ENCODE assay signal across 8 cellular contexts in the genomic region with DNA sequence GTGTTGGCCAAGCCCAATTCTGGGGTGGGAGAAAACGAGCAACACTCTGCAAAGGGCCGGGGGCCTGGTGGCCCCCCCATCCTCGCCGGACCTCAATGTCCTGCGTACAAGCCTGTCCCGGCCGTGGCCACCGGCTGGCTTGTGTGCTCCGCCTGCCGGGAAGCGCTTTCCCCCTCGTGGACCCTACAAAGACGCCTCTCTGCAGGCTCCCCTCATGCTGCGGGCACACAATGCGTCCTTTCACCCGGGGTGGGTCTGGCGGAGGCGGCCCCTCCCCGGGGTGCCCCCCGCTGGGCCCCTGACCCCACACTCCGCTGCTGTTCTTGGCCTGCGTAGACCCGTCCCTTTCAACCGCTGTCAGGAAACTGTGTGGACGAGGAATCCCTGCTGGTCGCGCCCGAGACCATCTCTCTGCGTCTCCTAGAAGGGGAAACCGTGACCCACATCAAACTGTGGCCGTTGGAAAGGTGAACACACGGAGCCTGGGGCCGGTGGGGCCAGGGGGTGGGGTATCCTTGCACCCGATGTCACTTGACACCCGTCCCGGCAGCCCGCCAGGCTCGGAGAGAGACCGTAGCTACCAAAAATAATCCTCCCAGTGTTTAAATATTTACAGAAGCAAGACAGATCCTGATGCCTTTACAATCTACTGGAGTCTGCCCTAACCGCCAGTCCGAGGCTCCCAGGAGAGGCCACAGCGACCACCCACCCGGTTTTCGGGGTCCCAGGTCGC. TPM values are rescaled to one million over a fixed set of nuclear protein-coding genes. Genes with fewer than 3 reads are reported as not detected.
DNase-seq lines count a peak whose midpoint lies in the region; ATAC-seq and TF ChIP-seq lines count a peak whose summit lies in the region.

No MANE protein-coding gene starts in this region.

- H3K9me3 ChIP-seq in BE2C (no peaks in the 10 kb centered on the region), KOPT-K1 (ENCODE audit: insufficient read depth, low read length, poor library complexity, severe bottlenecking) (no peaks in the 10 kb centered on the region), tibial nerve (no peaks in the 10 kb centered on the region)

- no peaks in the 10 kb centered on the region for H3K27me3 ChIP-seq in BE2C
- H3K27me3 ChIP-seq in tibial nerve, result no peaks in the 10 kb centered on the region

- 13 to 16% methylated on average over 29 to 33 of the region's 45 CpGs for WGBS in tibial nerve, 2 donors

- peak; percentile 39 for DNase-seq in BE2C
- DNase-seq in activated naive CD8-positive, alpha-beta T cell treated with anti-CD3 and anti-CD28 coated beads for 36 hours, result peak; percentile 27
- peak; percentile 36 for DNase-seq in iris pigment epithelial cell (ENCODE audit: low read depth)
- DNase-seq in tibial nerve (ENCODE audit: low spot score in 2 of 2), result no peak
- DNase-seq in NOMO-1 treated with dmso at 0.1 percent for 144 hours (lab: John Stamatoyannopoulos, UW; ENCODE audit: unreplicated experiment), result no peak

- H3K4me3 Mint-ChIP-seq in activated naive CD8-positive, alpha-beta T cell treated with anti-CD3 and anti-CD28 coated beads for 36 hours, result peak overlapping the region; percentile 81

- TF ChIP-seq POLR2A in tibial nerve (IDR thresholded peaks at IDR 0.05), result no peak

- peaks cover 6% of the 10 kb centered on the region for H3K36me3 Mint-ChIP-seq in activated naive CD8-positive, alpha-beta T cell treated with anti-CD3 and anti-CD28 coated beads for 36 hours

- peak overlapping the region; percentile 91 for H3K27ac Mint-ChIP-seq in activated naive CD8-positive, alpha-beta T cell treated with anti-CD3 and anti-CD28 coated beads for 36 hours

- no peaks in the 10 kb centered on the region for H3K36me3 ChIP-seq in BE2C
- H3K36me3 ChIP-seq in KOPT-K1 (ENCODE audit: insufficient read depth, low read length), result no peaks in the 10 kb centered on the region
- no peaks in the 10 kb centered on the region for H3K36me3 ChIP-seq in tibial nerve

- H3K9me3 Mint-ChIP-seq in activated naive CD8-positive, alpha-beta T cell treated with anti-CD3 and anti-CD28 coated beads for 36 hours, result no peaks in the 10 kb centered on the region

- TF ChIP-seq CTCF in BE2C (IDR thresholded peaks at IDR 0.05; ENCODE audit: low read depth, low read length) (no peak), tibial nerve (IDR thresholded peaks at IDR 0.05) (peak in 2 of 5 experiments; percentile 7 to 14)

- H3K4me1 Mint-ChIP-seq in activated naive CD8-positive, alpha-beta T cell treated with anti-CD3 and anti-CD28 coated beads for 36 hours, result peaks cover 51% of the 10 kb centered on the region

- H3K4me1 ChIP-seq in BE2C, result peaks cover 40% of the 10 kb centered on the region
- H3K4me1 ChIP-seq in tibial nerve, result peaks cover 3 to 62% (median 41%) of the 10 kb centered on the region in 4 donors

- H3K27ac ChIP-seq in KOPT-K1 (ENCODE audit: low read depth, low read length, poor library complexity, severe bottlenecking) (peak overlapping the region; percentile 73), tibial nerve (peak overlapping the region; percentile 17 to 69 (median 28))

- no peak for TF ChIP-seq EP300 in tibial nerve (IDR thresholded peaks at IDR 0.05)

- H3K4me3 ChIP-seq in BE2C (ENCODE audit: low read depth, low read length) (peak overlapping the region; percentile 62), tibial nerve (peak overlapping the region; percentile 20 to 46 (median 40))

- ATAC-seq in GM18502 (IDR thresholded peaks at IDR 0.05; ENCODE audit: poor library complexity, unreplicated experiment) (no peak), GM18867 (IDR thresholded peaks at IDR 0.05; ENCODE audit: unreplicated experiment) (no peak)

- no peaks in the 10 kb centered on the region for H3K27me3 Mint-ChIP-seq in activated naive CD8-positive, alpha-beta T cell treated with anti-CD3 and anti-CD28 coated beads for 36 hours

RNA-seq across cellular contexts. Expression of gene TBC1D16, which starts 43.6 kb away (rescaled TPM):
- 6.8 TPM for polyA plus RNA-seq in BE2C (2012; ENCODE audit: insufficient read depth, insufficient read length, low read depth)
- total RNA-seq in activated naive CD8-positive, alpha-beta T cell treated with anti-CD3 and anti-CD28 coated beads for 36 hours, result 1 to 10 TPM; 8.8 to 9.0 TPM
- total RNA-seq in tibial nerve, result 10 to 100 TPM; 48.3 to 68.4 (median 58.1) TPM

RNA-seq across cellular contexts. Expression of gene CCDC40, which starts 44.4 kb away (rescaled TPM):
- 6.0 TPM for polyA plus RNA-seq in BE2C (2012; ENCODE audit: insufficient read depth, insufficient read length, low read depth)
- 1 to 10 TPM; 1.2 to 1.3 TPM for total RNA-seq in activated naive CD8-positive, alpha-beta T cell treated with anti-CD3 and anti-CD28 coated beads for 36 hours
- total RNA-seq in tibial nerve, result 10 to 100 TPM in 3 of 4 donors, 1 to 10 TPM in 1; 7.1 to 13.8 (median 12.0) TPM

Comparison
In these comparisons a context has a peak if more than half of its experiments do, and no peak if none do; other contexts are left out.
1. DNase-seq: peak in BE2C (single experiment), activated naive CD8-positive, alpha-beta T cell treated with anti-CD3 and anti-CD28 coated beads for 36 hours (single experiment) and iris pigment epithelial cell (single experiment); none in tibial nerve (0 of 2) and NOMO-1 treated with dmso at 0.1 percent for 144 hours (single experiment).
2. RNA of gene TBC1D16, which starts 43.6 kb away (total RNA-seq): 48.3 to 68.4 TPM in tibial nerve; 8.8 to 9.0 TPM in activated naive CD8-positive, alpha-beta T cell treated with anti-CD3 and anti-CD28 coated beads for 36 hours; every median in the first group is over 4 times any median in the second.